Comparison of ENCODE assay signal across 33 cellular contexts in the genomic region with DNA sequence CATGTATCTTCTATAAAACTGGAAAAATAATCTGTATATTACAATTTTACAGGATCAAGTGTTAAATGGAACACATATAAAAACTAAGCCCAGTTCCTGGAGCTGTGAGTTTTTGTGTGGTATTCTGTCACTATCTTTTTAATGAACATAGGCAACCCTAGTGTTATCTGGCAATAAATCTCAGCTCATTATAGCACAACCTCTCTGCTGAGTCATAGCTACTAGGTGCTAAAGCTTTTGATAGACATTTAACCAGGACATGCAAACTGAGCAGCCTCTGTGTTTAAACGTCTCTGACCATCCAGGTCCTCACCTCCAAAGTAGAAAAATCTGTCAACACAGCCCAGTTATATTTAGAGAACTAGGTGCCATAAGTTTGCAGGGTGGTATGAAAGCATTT.
DNase-seq lines count a peak whose midpoint lies in the region; ATAC-seq and TF ChIP-seq lines count a peak whose summit lies in the region.
"Had no signal": no experiment of that assay in that cellular context is flagged by ENCODE, and none has a peak within 500 bp of the region (broad histone marks: within the 10 kb centered on the region; RNA-seq: fewer than 3 reads in every experiment).

No MANE protein-coding gene starts in this region.

- no peak overlapping the region for H3K27ac Mint-ChIP-seq in MCF 10A (ENCODE audit: low read depth, unreplicated experiment)
- no peak overlapping the region for H3K27ac Mint-ChIP-seq in glutamatergic neuron (ENCODE audit: unreplicated experiment)
- H3K27ac Mint-ChIP-seq: activated CD8-positive, alpha-beta T cell treated with anti-CD3 and anti-CD28 coated beads, Interleukin-2, amount 10 ng/mL, durations not matched to agents 7 days and 5 days; activated naive CD8-positive, alpha-beta T cell treated with anti-CD3 and anti-CD28 coated beads, Interleukin-2, amount 10 ng/mL, durations not matched to agents 7 days and 5 days; CD8-positive, alpha-beta memory T cell; stimulated activated memory B cell treated with anti-CD40 and anti-IgM and Interleukin-4, amounts not matched to agents 10 μg/mL and 1 μg/mL and 100 μg/mL, for 72 hours; T-helper 1 cell treated with Interleukin-12 subunit alpha and Interleukin-12 subunit beta and Interleukin-4 antibody, amounts not matched to agents 30 μg/mL and 1 μg/mL, for 36 hours; type B pancreatic cell had no signal

- BruUV-seq in MCF 10A (replicated peaks; lab: Mats Ljungman, UMichigan), result no TSS peak

- TF ChIP-seq POLR2A in breast epithelium (IDR thresholded peaks at IDR 0.05), result no peak

- POLR2A ChIA-PET in MCF 10A (lab: Yijun Ruan, JAX), result interaction anchor here (0.6 to 1.8 kb wide), 5 partner anchors 14 to 590 kb away, joined by 3 to 6 read pairs (median 4); no protein-coding TSS in a partner anchor

- no peak for TF ChIP-seq CTCF in MCF 10A (IDR thresholded peaks at IDR 0.05; ENCODE audit: unreplicated experiment)
- TF ChIP-seq CTCF in breast epithelium (IDR thresholded peaks at IDR 0.05), result no peak
- no peak for TF ChIP-seq CTCF in fibroblast of villous mesenchyme (IDR thresholded peaks at IDR 0.05; ENCODE audit: insufficient read depth, low read depth, low read length)
- no peak for TF ChIP-seq CTCF in retinal pigment epithelial cell (conservative IDR thresholded peaks at IDR 0.05; ENCODE audit: low read depth, low read length)
- TF ChIP-seq CTCF in glutamatergic neuron (IDR thresholded peaks at IDR 0.05; ENCODE audit: partially characterized antibody, unreplicated experiment), result no peak

- no peaks in the 10 kb centered on the region for H3K9me3 ChIP-seq in breast epithelium
- H3K9me3 ChIP-seq: A549, BE2C, sigmoid colon had no signal

- H3K27me3 ChIP-seq in breast epithelium, result no peaks in the 10 kb centered on the region
- H3K27me3 ChIP-seq: BE2C, sigmoid colon had no signal

- ATAC-seq in HG03520 (IDR thresholded peaks at IDR 0.05; ENCODE audit: unreplicated experiment), result no peak
- no peak for ATAC-seq in HG02852 (IDR thresholded peaks at IDR 0.05; ENCODE audit: unreplicated experiment)
- ATAC-seq: A549; activated CD8-positive, alpha-beta T cell treated with anti-CD3 and anti-CD28 coated beads, Interleukin-2, amount 10 ng/mL, durations not matched to agents 7 days and 5 days; stimulated activated memory B cell treated with anti-CD40 and anti-IgM and Interleukin-4, amounts not matched to agents 10 μg/mL and 1 μg/mL and 100 μg/mL, for 72 hours had no signal

- peak; percentile 42 for DNase-seq in MCF 10A (ENCODE audit: unreplicated experiment)
- DNase-seq in breast epithelium (ENCODE audit: low spot score in 2 of 2), result no peak
- DNase-seq in RPMI7951 (ENCODE audit: low read depth), result peak; percentile 18
- DNase-seq in fibroblast of villous mesenchyme (ENCODE audit: low read depth), result peak; percentile 57
- peak; percentile 60 for DNase-seq in retinal pigment epithelial cell (ENCODE audit: low read depth)
- DNase-seq in glutamatergic neuron, result no peak
- DNase-seq: activated CD4-positive, alpha-beta T cell treated with anti-CD3 and anti-CD28 coated beads for 1 hour; activated CD8-positive, alpha-beta T cell treated with anti-CD3 and anti-CD28 coated beads, Interleukin-2, amount 10 ng/mL, durations not matched to agents 7 days and 5 days; activated effector memory CD4-positive, alpha-beta T cell treated with Interleukin-2 at 50 U/mL for 16 hours; activated naive CD8-positive, alpha-beta T cell treated with anti-CD3 and anti-CD28 coated beads, Interleukin-2, amount 10 ng/mL, durations not matched to agents 7 days and 5 days; activated T-cell treated with anti-CD3 and anti-CD28 coated beads for 4 hours; BE2C; CD8-positive, alpha-beta memory T cell; cerebellar nuclear complex; DMS79; dorsolateral prefrontal cortex; head of caudate nucleus; NCI-H1092 treated with DMSO at 0.1 percent for 48 hours; NCI-H187; NCI-H2171 treated with DMSO at 0.1 percent for 48 hours; NCI-H524 treated with DMSO at 0.1 percent for 48 hours; RPMI8226; sigmoid colon; stimulated activated CD4-positive, alpha-beta T cell treated with anti-CD3 and anti-CD28 coated beads, Interleukin-4, amount 100 ng/mL, for 4 hours; substantia nigra had no signal

- H3K36me3 ChIP-seq in breast epithelium, result no peaks in the 10 kb centered on the region
- H3K36me3 ChIP-seq: BE2C, sigmoid colon had no signal

- no peak overlapping the region for H3K4me3 ChIP-seq in breast epithelium
- no peak overlapping the region for H3K4me3 ChIP-seq in fibroblast of villous mesenchyme (ENCODE audit: low read depth, low read length)
- H3K4me3 ChIP-seq in retinal pigment epithelial cell (ENCODE audit: low read length), result no peak overlapping the region
- H3K4me3 ChIP-seq: A549, dorsolateral prefrontal cortex, sigmoid colon, SK-N-MC had no signal

- no peak overlapping the region for H3K4me3 Mint-ChIP-seq in MCF 10A (ENCODE audit: unreplicated experiment)
- H3K4me3 Mint-ChIP-seq in glutamatergic neuron (ENCODE audit: unreplicated experiment), result no peak overlapping the region
- H3K4me3 Mint-ChIP-seq: activated CD8-positive, alpha-beta T cell treated with anti-CD3 and anti-CD28 coated beads, Interleukin-2, amount 10 ng/mL, durations not matched to agents 7 days and 5 days; activated naive CD8-positive, alpha-beta T cell treated with anti-CD3 and anti-CD28 coated beads, Interleukin-2, amount 10 ng/mL, durations not matched to agents 7 days and 5 days; CD8-positive, alpha-beta memory T cell; neural crest cell; stimulated activated memory B cell treated with anti-CD40 and anti-IgM and Interleukin-4, amounts not matched to agents 10 μg/mL and 1 μg/mL and 100 μg/mL, for 72 hours; T-helper 1 cell treated with Interleukin-12 subunit alpha and Interleukin-12 subunit beta and Interleukin-4 antibody, amounts not matched to agents 30 μg/mL and 1 μg/mL, for 36 hours; type B pancreatic cell had no signal

- H3K27me3 Mint-ChIP-seq in MCF 10A (ENCODE audit: insufficient read depth, unreplicated experiment) (no peaks in the 10 kb centered on the region), glutamatergic neuron (ENCODE audit: unreplicated experiment) (peaks cover 1% of the 10 kb centered on the region)
- H3K27me3 Mint-ChIP-seq: type B pancreatic cell had no signal

- CTCF ChIA-PET in MCF 10A (lab: Yijun Ruan, JAX), result interaction anchor here (0.6 to 1.2 kb wide), 3 partner anchors 12 to 98 kb away, joined by 3 to 5 read pairs (median 3); no protein-coding TSS in a partner anchor

- no peak overlapping the region for H3K27ac ChIP-seq in breast epithelium
- H3K27ac ChIP-seq: A549, dorsolateral prefrontal cortex, sigmoid colon, SK-N-MC had no signal

- H3K9me3 Mint-ChIP-seq in MCF 10A (ENCODE audit: unreplicated experiment) (no peaks in the 10 kb centered on the region), glutamatergic neuron (ENCODE audit: unreplicated experiment) (no peaks in the 10 kb centered on the region)
- H3K9me3 Mint-ChIP-seq: activated naive CD8-positive, alpha-beta T cell treated with anti-CD3 and anti-CD28 coated beads, Interleukin-2, amount 10 ng/mL, durations not matched to agents 7 days and 5 days; CD8-positive, alpha-beta memory T cell; neural crest cell; stimulated activated memory B cell treated with anti-CD40 and anti-IgM and Interleukin-4, amounts not matched to agents 10 μg/mL and 1 μg/mL and 100 μg/mL, for 72 hours; T-helper 1 cell treated with Interleukin-12 subunit alpha and Interleukin-12 subunit beta and Interleukin-4 antibody, amounts not matched to agents 30 μg/mL and 1 μg/mL, for 36 hours; type B pancreatic cell had no signal

- no peaks in the 10 kb centered on the region for H3K4me1 ChIP-seq in breast epithelium
- H3K4me1 ChIP-seq: A549, BE2C, sigmoid colon had no signal

- H3K36me3 Mint-ChIP-seq in MCF 10A (ENCODE audit: insufficient read depth, unreplicated experiment), result no peaks in the 10 kb centered on the region
- H3K36me3 Mint-ChIP-seq in glutamatergic neuron (ENCODE audit: unreplicated experiment), result no peaks in the 10 kb centered on the region
- H3K36me3 Mint-ChIP-seq: activated naive CD8-positive, alpha-beta T cell treated with anti-CD3 and anti-CD28 coated beads, Interleukin-2, amount 10 ng/mL, durations not matched to agents 7 days and 5 days; CD8-positive, alpha-beta memory T cell; stimulated activated memory B cell treated with anti-CD40 and anti-IgM and Interleukin-4, amounts not matched to agents 10 μg/mL and 1 μg/mL and 100 μg/mL, for 72 hours; type B pancreatic cell had no signal

- H3K4me1 Mint-ChIP-seq in MCF 10A (ENCODE audit: insufficient read depth, unreplicated experiment) (peaks cover 29% of the 10 kb centered on the region), glutamatergic neuron (ENCODE audit: low read depth, unreplicated experiment) (no peaks in the 10 kb centered on the region)
- H3K4me1 Mint-ChIP-seq: activated naive CD8-positive, alpha-beta T cell treated with anti-CD3 and anti-CD28 coated beads, Interleukin-2, amount 10 ng/mL, durations not matched to agents 7 days and 5 days; CD8-positive, alpha-beta memory T cell; neural crest cell; stimulated activated memory B cell treated with anti-CD40 and anti-IgM and Interleukin-4, amounts not matched to agents 10 μg/mL and 1 μg/mL and 100 μg/mL, for 72 hours had no signal

- intact Hi-C loops in MCF 10A (cut with micrococcal nuclease), result no loop called here
- intact Hi-C loops in breast epithelium (cut with DNase I; ENCODE audit: low total_unique reads), result no loop called here

Comparison
In these comparisons a context has a peak if more than half of its experiments do, and no peak if none do; other contexts are left out.
1. DNase-seq: peak in MCF 10A (single experiment), RPMI7951 (single experiment), fibroblast of villous mesenchyme (single experiment) and retinal pigment epithelial cell (single experiment); none in breast epithelium (0 of 2) and glutamatergic neuron (single experiment).